ENCODE assay signal across 8 cellular contexts in genomic region chr7:55963584-55964168, GRCh38. TPM values are rescaled to one million over a fixed set of nuclear protein-coding genes. Genes with fewer than 3 reads are reported as not detected.
DNase-seq lines count a peak whose midpoint lies in the region; ATAC-seq and TF ChIP-seq lines count a peak whose summit lies in the region.

No MANE protein-coding gene starts in this region.

- H3K9me3 ChIP-seq in ES-I3 (ENCODE audit: control insufficient read depth, insufficient read depth, low read length) (no peaks in the 10 kb centered on the region), SJSA1 (replicated peaks) (no peaks in the 10 kb centered on the region), esophagus squamous epithelium (no peaks in the 10 kb centered on the region)

- no peak for ATAC-seq in HG03095 (IDR thresholded peaks at IDR 0.05; ENCODE audit: unreplicated experiment)

- DNase-seq in SJSA1 (ENCODE audit: low read depth in 1 of 2, low spot score in 2 of 2), result no peak
- no peak for DNase-seq in esophagus squamous epithelium (lab: John Stamatoyannopoulos, UW)
- DNase-seq in dermis blood vessel endothelial cell, result no peak
- DNase-seq in stimulated activated CD4-positive, alpha-beta T cell treated with anti-CD3 and anti-CD28 coated beads, Interleukin-4, amount 100 ng/mL, for 1 hour, result no peak
- DNase-seq in D341Med (ENCODE audit: low spot score), result no peak

- peaks cover 3% of the 10 kb centered on the region; the same call in 1 of the 2 replicates for H3K36me3 ChIP-seq in ES-I3 (ENCODE audit: insufficient read depth, low read length)
- peaks cover 9% of the 10 kb centered on the region; the same call in 1 of the 2 replicates for H3K36me3 ChIP-seq in SJSA1
- peaks cover 0 to 9% (median 0%) of the 10 kb centered on the region in 3 donors for H3K36me3 ChIP-seq in esophagus squamous epithelium
- H3K36me3 ChIP-seq in rectal smooth muscle tissue (ENCODE audit: control insufficient read depth, insufficient read depth, low read length), result no peaks in the 10 kb centered on the region

- peak overlapping the region; percentile 41; the same call in 1 of the 2 replicates for H3K9ac ChIP-seq in ES-I3 (ENCODE audit: low read depth, low read length)
- no peak overlapping the region for H3K9ac ChIP-seq in rectal smooth muscle tissue (ENCODE audit: low read length)

- TF ChIP-seq CTCF in esophagus squamous epithelium (IDR thresholded peaks at IDR 0.05), result no peak

- TF ChIP-seq POLR2A in esophagus squamous epithelium (IDR thresholded peaks at IDR 0.05), result no peak

- intact Hi-C loops in esophagus squamous epithelium (cut with DNase I), result loop anchor here (5.0 to 10.0 kb wide), 2 partner anchors 79 to 321 kb away; partner anchors contain the start of gene ZNF713

- WGBS in esophagus squamous epithelium, 2 donors, result 54 to 63% methylated on average over 14 to 15 of the region's 15 CpGs

- H3K4me3 ChIP-seq in SJSA1 (peak overlapping the region; percentile 97), esophagus squamous epithelium (peak overlapping the region; percentile 50 to 91 (median 81)), rectal smooth muscle tissue (ENCODE audit: low read length) (peak overlapping the region; percentile 65)

- H3K27ac ChIP-seq in SJSA1, result no peak overlapping the region
- H3K27ac ChIP-seq in esophagus squamous epithelium, result peak overlapping the region; percentile 92 to 99 (median 98)
- peak overlapping the region; percentile 78 for H3K27ac ChIP-seq in rectal smooth muscle tissue (ENCODE audit: low read depth, low read length)

- H3K4me1 ChIP-seq in ES-I3 (ENCODE audit: insufficient read depth, low read length) (peaks cover 5% of the 10 kb centered on the region; the same call in 1 of the 2 replicates), SJSA1 (replicated peaks) (peaks cover 14% of the 10 kb centered on the region), esophagus squamous epithelium (peaks cover 11 to 38% (median 19%) of the 10 kb centered on the region in 3 donors), rectal smooth muscle tissue (ENCODE audit: control insufficient read depth, insufficient read depth, low read length) (peaks cover 12% of the 10 kb centered on the region)

- H3K27me3 ChIP-seq in SJSA1 (replicated peaks) (no peaks in the 10 kb centered on the region), esophagus squamous epithelium (no peaks in the 10 kb centered on the region), rectal smooth muscle tissue (ENCODE audit: control insufficient read depth, insufficient read depth, low read length) (no peaks in the 10 kb centered on the region)

RNA-seq across cellular contexts. Expression of gene NIPSNAP2, which starts 0.7 kb away (rescaled TPM):
- total RNA-seq in SJSA1 (2014; rRNA removed; shearing (Covaris generic)), result 49.5 and 62.4 TPM in 2 replicates
- total RNA-seq in esophagus squamous epithelium (10 to 100 TPM; 11.0 to 55.5 (median 34.6) TPM), dermis blood vessel endothelial cell (37.3 and 43.8 TPM in 2 replicates)

RNA-seq across cellular contexts. Expression of gene MRPS17, which starts 12.0 kb away (rescaled TPM):
- total RNA-seq in SJSA1 (2014; rRNA removed; shearing (Covaris generic)), result 16.6 and 22.9 TPM in 2 replicates
- total RNA-seq in esophagus squamous epithelium, result 10 to 100 TPM in 2 of 4 donors, 1 to 10 TPM in 2; 4.3 to 11.8 (median 10.2) TPM
- 11.8 and 17.7 TPM in 2 replicates for total RNA-seq in dermis blood vessel endothelial cell
